ENCODE assay signal across 12 cellular contexts in genomic region chr11:117583063-117583801, GRCh38.
A peak's percentile ranks its signal among the peaks of the same experiment; 100 is the strongest.
DNase-seq lines count a peak whose midpoint lies in the region; ATAC-seq, FAIRE-seq and TF ChIP-seq lines count a peak whose summit lies in the region.
"Had no signal": no experiment of that assay in that cellular context is flagged by ENCODE, and none has a peak within 500 bp of the region (broad histone marks: within the 10 kb centered on the region; RNA-seq: fewer than 3 reads in every experiment).

No MANE protein-coding gene starts in this region.

- peak in 1 of 2 donors; percentile 72 for ATAC-seq in left cardiac atrium
- no peak for ATAC-seq in GM18498 (IDR thresholded peaks at IDR 0.05; ENCODE audit: unreplicated experiment)
- no peak for ATAC-seq in GM18505 (IDR thresholded peaks at IDR 0.05; ENCODE audit: unreplicated experiment)

- peak; percentile 4 for DNase-seq in EH (ENCODE audit: low read depth)
- peak; percentile 82 for DNase-seq in RCC 7860 (ENCODE audit: low spot score)
- DNase-seq in left cardiac atrium, result peak; percentile 30
- peak; percentile 76 for DNase-seq in posterior vena cava (ENCODE audit: low spot score)
- DNase-seq in activated CD4-positive, alpha-beta T cell treated with anti-CD3 and anti-CD28 coated beads for 4 hours, result no peak
- no peak for DNase-seq in NCI-H2081 treated with DMSO at 0.1 percent for 48 hours (lab: John Stamatoyannopoulos, UW)
- DNase-seq: activated CD4-positive, alpha-beta T cell treated with anti-CD3 and anti-CD28 coated beads, Interleukin-2, amount 10 ng/mL, durations not matched to agents 24 days and 14 days; NCI-H510A treated with DMSO at 0.1 percent for 48 hours; stimulated activated CD4-positive, alpha-beta T cell treated with anti-CD3 and anti-CD28 coated beads, Interleukin-2, amount 100 ng/mL, for 24 hours; stimulated activated naive CD4-positive, alpha-beta T cell had no signal

- peak; percentile 87 for FAIRE-seq in RCC 7860 (lab: Jason Lieb, UNC)

- intact Hi-C loops in left cardiac atrium (cut with DNase I) (no loop called here), posterior vena cava (cut with DNase I) (no loop called here)

- no peak for TF ChIP-seq POLR2A in GM18505 (IDR thresholded peaks at IDR 0.05; ENCODE audit: borderline replicate concordance, extremely low read depth, insufficient read depth, insufficient read length)

Comparison
In these comparisons a context has a peak if more than half of its experiments do, and no peak if none do; other contexts are left out.
1. DNase-seq: peak in EH (single experiment), RCC 7860 (single experiment), left cardiac atrium (single experiment) and posterior vena cava (single experiment); none in activated CD4-positive, alpha-beta T cell treated with anti-CD3 and anti-CD28 coated beads for 4 hours (0 of 2) and NCI-H2081 treated with DMSO at 0.1 percent for 48 hours (single experiment).